In the genomic region with DNA sequence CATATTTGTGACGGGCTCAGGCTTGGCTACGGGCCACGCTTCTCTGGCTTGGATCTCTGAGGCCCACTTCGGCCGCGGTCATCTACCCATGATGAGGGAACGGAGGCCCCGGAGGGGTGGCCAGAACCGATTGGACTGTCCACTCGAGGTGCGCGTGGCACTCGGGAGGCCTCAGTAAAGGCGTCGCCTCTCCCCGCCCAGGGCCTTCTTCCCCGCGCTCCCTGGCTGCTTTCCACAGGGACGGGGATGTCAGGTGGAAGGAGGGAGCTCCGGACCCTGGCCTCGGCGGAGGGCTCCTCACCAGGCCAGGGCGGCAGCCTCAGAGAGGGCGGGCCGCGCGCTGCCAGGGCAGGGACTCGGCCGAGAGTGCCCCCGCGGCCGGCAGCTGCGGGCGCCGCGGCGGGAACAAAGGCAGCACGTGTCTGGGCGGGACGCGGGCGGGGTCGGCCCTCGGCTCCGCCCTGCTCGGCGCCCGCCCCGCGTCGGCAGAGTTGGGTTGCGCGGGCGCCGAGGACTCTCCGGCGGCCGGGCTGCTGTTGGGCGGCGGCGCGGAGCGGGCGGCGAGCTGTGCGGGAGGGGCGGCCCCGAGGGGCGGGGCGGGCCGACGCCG, we compare ENCODE assay signal across 1 cellular context.
TF ChIP-seq lines count a peak whose summit lies in the region.

No MANE protein-coding gene starts in this region.

TF ChIP-seq in HepG2, 621 proteins besides CTCF, POLR2A, EP300 and RAD21 (continued from another document and continues in another):
- TF ChIP-seq, protein P1, sequence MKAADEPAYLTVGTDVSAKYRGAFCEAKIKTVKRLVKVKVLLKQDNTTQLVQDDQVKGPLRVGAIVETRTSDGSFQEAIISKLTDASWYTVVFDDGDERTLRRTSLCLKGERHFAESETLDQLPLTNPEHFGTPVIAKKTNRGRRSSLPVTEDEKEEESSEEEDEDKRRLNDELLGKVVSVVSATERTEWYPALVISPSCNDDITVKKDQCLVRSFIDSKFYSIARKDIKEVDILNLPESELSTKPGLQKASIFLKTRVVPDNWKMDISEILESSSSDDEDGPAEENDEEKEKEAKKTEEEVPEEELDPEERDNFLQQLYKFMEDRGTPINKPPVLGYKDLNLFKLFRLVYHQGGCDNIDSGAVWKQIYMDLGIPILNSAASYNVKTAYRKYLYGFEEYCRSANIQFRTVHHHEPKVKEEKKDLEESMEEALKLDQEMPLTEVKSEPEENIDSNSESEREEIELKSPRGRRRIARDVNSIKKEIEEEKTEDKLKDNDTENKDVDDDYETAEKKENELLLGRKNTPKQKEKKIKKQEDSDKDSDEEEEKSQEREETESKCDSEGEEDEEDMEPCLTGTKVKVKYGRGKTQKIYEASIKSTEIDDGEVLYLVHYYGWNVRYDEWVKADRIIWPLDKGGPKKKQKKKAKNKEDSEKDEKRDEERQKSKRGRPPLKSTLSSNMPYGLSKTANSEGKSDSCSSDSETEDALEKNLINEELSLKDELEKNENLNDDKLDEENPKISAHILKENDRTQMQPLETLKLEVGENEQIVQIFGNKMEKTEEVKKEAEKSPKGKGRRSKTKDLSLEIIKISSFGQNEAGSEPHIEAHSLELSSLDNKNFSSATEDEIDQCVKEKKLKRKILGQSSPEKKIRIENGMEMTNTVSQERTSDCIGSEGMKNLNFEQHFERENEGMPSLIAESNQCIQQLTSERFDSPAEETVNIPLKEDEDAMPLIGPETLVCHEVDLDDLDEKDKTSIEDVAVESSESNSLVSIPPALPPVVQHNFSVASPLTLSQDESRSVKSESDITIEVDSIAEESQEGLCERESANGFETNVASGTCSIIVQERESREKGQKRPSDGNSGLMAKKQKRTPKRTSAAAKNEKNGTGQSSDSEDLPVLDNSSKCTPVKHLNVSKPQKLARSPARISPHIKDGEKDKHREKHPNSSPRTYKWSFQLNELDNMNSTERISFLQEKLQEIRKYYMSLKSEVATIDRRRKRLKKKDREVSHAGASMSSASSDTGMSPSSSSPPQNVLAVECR (CRISPR knock-in tag; IDR thresholded peaks at IDR 0.05; ENCODE audit: borderline replicate concordance), result peak; percentile 66; the same call in 1 of the 2 replicates
- peak; percentile 34; the same call in 1 of the 2 replicates for TF ChIP-seq HDAC1 (CRISPR knock-in tag; IDR thresholded peaks at IDR 0.05)
- peak; percentile 83 for TF ChIP-seq IKZF4 (CRISPR knock-in tag; IDR thresholded peaks at IDR 0.05; ENCODE audit: borderline replicate concordance, low read depth, not compliant biosample characterization)
- TF ChIP-seq ATRX (CRISPR knock-in tag; IDR thresholded peaks at IDR 0.05; ENCODE audit: borderline replicate concordance), result no peak
- no peak for TF ChIP-seq PPARG (CRISPR knock-in tag; conservative IDR thresholded peaks at IDR 0.05)
- no peak for TF ChIP-seq RARG (CRISPR knock-in tag; IDR thresholded peaks at IDR 0.05; ENCODE audit: low read depth)
- TF ChIP-seq NFE2L2 (IDR thresholded peaks at IDR 0.05; ENCODE audit: low read length), result no peak
- TF ChIP-seq ZNF432 (CRISPR knock-in tag; IDR thresholded peaks at IDR 0.05; ENCODE audit: borderline replicate concordance), result no peak
- TF ChIP-seq MEIS2 (CRISPR knock-in tag; IDR thresholded peaks at IDR 0.05), result peak; percentile 76; the same call in 1 of the 2 replicates
- no peak for TF ChIP-seq ZNF468 (CRISPR knock-in tag; IDR thresholded peaks at IDR 0.05)
- peak; percentile 46; the same call in 1 of the 2 replicates for TF ChIP-seq ZNF331 (CRISPR knock-in tag; IDR thresholded peaks at IDR 0.05)
- TF ChIP-seq ZNF564 (CRISPR knock-in tag; IDR thresholded peaks at IDR 0.05), result peak; percentile 66
- TF ChIP-seq, protein P2, sequence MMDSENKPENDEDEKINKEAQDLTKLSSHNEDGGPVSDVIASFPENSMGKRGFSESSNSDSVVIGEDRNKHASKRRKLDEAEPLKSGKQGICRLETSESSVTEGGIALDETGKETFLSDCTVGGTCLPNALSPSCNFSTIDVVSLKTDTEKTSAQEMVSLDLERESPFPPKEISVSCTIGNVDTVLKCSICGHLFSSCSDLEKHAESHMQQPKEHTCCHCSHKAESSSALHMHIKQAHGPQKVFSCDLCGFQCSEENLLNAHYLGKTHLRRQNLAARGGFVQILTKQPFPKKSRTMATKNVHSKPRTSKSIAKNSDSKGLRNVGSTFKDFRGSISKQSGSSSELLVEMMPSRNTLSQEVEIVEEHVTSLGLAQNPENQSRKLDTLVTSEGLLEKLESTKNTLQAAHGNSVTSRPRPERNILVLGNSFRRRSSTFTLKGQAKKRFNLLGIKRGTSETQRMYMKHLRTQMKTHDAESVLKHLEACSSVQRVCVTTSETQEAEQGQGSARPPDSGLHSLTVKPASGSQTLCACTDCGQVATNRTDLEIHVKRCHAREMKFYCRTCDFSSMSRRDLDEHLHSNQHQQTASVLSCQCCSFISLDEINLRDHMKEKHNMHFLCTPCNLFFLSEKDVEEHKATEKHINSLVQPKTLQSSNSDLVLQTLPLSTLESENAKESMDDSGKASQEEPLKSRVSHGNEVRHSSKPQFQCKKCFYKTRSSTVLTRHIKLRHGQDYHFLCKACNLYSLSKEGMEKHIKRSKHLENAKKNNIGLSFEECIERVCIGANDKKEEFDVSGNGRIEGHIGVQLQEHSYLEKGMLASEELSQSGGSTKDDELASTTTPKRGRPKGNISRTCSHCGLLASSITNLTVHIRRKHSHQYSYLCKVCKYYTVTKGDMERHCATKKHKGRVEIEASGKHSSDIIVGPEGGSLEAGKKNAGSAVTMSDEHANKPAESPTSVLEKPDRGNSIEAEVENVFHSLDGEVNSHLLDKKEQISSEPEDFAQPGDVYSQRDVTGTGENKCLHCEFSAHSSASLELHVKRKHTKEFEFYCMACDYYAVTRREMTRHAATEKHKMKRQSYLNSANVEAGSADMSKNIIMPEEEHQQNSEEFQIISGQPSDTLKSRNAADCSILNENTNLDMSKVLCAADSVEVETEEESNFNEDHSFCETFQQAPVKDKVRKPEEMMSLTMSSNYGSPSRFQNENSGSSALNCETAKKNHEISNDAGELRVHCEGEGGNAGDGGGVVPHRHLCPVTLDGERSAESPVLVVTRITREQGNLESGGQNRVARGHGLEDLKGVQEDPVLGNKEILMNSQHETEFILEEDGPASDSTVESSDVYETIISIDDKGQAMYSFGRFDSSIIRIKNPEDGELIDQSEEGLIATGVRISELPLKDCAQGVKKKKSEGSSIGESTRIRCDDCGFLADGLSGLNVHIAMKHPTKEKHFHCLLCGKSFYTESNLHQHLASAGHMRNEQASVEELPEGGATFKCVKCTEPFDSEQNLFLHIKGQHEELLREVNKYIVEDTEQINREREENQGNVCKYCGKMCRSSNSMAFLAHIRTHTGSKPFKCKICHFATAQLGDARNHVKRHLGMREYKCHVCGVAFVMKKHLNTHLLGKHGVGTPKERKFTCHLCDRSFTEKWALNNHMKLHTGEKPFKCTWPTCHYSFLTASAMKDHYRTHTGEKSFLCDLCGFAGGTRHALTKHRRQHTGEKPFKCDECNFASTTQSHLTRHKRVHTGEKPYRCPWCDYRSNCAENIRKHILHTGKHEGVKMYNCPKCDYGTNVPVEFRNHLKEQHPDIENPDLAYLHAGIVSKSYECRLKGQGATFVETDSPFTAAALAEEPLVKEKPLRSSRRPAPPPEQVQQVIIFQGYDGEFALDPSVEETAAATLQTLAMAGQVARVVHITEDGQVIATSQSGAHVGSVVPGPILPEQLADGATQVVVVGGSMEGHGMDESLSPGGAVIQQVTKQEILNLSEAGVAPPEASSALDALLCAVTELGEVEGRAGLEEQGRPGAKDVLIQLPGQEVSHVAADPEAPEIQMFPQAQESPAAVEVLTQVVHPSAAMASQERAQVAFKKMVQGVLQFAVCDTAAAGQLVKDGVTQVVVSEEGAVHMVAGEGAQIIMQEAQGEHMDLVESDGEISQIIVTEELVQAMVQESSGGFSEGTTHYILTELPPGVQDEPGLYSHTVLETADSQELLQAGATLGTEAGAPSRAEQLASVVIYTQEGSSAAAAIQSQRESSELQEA (CRISPR knock-in tag; IDR thresholded peaks at IDR 0.05; ENCODE audit: not compliant biosample characterization), result peak; percentile 41
- 0 out of 3 replicates have a peak, but pooled peaks have one; percentile 38 for TF ChIP-seq MXI1 (IDR thresholded peaks at IDR 0.05; ENCODE audit: borderline replicate concordance, low read depth, low read length)
- TF ChIP-seq, protein P3, sequence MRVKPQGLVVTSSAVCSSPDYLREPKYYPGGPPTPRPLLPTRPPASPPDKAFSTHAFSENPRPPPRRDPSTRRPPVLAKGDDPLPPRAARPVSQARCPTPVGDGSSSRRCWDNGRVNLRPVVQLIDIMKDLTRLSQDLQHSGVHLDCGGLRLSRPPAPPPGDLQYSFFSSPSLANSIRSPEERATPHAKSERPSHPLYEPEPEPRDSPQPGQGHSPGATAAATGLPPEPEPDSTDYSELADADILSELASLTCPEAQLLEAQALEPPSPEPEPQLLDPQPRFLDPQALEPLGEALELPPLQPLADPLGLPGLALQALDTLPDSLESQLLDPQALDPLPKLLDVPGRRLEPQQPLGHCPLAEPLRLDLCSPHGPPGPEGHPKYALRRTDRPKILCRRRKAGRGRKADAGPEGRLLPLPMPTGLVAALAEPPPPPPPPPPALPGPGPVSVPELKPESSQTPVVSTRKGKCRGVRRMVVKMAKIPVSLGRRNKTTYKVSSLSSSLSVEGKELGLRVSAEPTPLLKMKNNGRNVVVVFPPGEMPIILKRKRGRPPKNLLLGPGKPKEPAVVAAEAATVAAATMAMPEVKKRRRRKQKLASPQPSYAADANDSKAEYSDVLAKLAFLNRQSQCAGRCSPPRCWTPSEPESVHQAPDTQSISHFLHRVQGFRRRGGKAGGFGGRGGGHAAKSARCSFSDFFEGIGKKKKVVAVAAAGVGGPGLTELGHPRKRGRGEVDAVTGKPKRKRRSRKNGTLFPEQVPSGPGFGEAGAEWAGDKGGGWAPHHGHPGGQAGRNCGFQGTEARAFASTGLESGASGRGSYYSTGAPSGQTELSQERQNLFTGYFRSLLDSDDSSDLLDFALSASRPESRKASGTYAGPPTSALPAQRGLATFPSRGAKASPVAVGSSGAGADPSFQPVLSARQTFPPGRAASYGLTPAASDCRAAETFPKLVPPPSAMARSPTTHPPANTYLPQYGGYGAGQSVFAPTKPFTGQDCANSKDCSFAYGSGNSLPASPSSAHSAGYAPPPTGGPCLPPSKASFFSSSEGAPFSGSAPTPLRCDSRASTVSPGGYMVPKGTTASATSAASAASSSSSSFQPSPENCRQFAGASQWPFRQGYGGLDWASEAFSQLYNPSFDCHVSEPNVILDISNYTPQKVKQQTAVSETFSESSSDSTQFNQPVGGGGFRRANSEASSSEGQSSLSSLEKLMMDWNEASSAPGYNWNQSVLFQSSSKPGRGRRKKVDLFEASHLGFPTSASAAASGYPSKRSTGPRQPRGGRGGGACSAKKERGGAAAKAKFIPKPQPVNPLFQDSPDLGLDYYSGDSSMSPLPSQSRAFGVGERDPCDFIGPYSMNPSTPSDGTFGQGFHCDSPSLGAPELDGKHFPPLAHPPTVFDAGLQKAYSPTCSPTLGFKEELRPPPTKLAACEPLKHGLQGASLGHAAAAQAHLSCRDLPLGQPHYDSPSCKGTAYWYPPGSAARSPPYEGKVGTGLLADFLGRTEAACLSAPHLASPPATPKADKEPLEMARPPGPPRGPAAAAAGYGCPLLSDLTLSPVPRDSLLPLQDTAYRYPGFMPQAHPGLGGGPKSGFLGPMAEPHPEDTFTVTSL (CRISPR knock-in tag; IDR thresholded peaks at IDR 0.05; ENCODE audit: borderline replicate concordance), result no peak
- peak; percentile 79 for TF ChIP-seq ZFY (CRISPR knock-in tag; IDR thresholded peaks at IDR 0.05)
- TF ChIP-seq SP5 (CRISPR knock-in tag; IDR thresholded peaks at IDR 0.05; ENCODE audit: borderline replicate concordance, low read depth), result peak; percentile 86
- peak; percentile 55; the same call in 1 of the 2 replicates for TF ChIP-seq ZNF619 (CRISPR knock-in tag; IDR thresholded peaks at IDR 0.05)
- TF ChIP-seq, protein P4, sequence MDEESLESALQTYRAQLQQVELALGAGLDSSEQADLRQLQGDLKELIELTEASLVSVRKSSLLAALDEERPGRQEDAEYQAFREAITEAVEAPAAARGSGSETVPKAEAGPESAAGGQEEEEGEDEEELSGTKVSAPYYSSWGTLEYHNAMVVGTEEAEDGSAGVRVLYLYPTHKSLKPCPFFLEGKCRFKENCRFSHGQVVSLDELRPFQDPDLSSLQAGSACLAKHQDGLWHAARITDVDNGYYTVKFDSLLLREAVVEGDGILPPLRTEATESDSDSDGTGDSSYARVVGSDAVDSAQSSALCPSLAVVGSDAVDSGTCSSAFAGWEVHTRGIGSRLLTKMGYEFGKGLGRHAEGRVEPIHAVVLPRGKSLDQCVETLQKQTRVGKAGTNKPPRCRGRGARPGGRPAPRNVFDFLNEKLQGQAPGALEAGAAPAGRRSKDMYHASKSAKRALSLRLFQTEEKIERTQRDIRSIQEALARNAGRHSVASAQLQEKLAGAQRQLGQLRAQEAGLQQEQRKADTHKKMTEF (CRISPR knock-in tag; IDR thresholded peaks at IDR 0.05), result peak; percentile 38; the same call in 1 of the 2 replicates
- TF ChIP-seq AKAP8 (CRISPR knock-in tag; IDR thresholded peaks at IDR 0.05), result peak; percentile 20; the same call in 1 of the 2 replicates
- TF ChIP-seq ZNF766 (CRISPR knock-in tag; IDR thresholded peaks at IDR 0.05; ENCODE audit: borderline replicate concordance), result 0 out of 2 replicates have a peak, but pooled peaks have one; percentile 85
- TF ChIP-seq MAZ (IDR thresholded peaks at IDR 0.05; ENCODE audit: borderline replicate concordance, low read depth, low read length), result peak; percentile 37; the same call in 1 of the 2 replicates
- peak; percentile 73 for TF ChIP-seq MAZ (CRISPR knock-in tag; IDR thresholded peaks at IDR 0.05; ENCODE audit: low read depth)
- TF ChIP-seq, protein P5, sequence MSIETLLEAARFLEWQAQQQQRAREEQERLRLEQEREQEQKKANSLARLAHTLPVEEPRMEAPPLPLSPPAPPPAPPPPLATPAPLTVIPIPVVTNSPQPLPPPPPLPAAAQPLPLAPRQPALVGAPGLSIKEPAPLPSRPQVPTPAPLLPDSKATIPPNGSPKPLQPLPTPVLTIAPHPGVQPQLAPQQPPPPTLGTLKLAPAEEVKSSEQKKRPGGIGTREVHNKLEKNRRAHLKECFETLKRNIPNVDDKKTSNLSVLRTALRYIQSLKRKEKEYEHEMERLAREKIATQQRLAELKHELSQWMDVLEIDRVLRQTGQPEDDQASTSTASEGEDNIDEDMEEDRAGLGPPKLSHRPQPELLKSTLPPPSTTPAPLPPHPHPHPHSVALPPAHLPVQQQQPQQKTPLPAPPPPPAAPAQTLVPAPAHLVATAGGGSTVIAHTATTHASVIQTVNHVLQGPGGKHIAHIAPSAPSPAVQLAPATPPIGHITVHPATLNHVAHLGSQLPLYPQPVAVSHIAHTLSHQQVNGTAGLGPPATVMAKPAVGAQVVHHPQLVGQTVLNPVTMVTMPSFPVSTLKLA (IDR thresholded peaks at IDR 0.05), result no peak
